Comparison of ENCODE assay signal across 15 cellular contexts in genomic region chr12:63929426-63929825, GRCh38.
DNase-seq lines count a peak whose midpoint lies in the region; ATAC-seq, FAIRE-seq and TF ChIP-seq lines count a peak whose summit lies in the region.
"Had no signal": no experiment of that assay in that cellular context is flagged by ENCODE, and none has a peak within 500 bp of the region (broad histone marks: within the 10 kb centered on the region; RNA-seq: fewer than 3 reads in every experiment).

No MANE protein-coding gene starts in this region.

- dilution Hi-C loops in IMR-90 (cut with HindIII; ENCODE audit: low sequenced_read_pairs, unreplicated experiment), result no loop called here

- peaks cover 57% of the 10 kb centered on the region for H3F3A ChIP-seq in GM23248 (ENCODE audit: insufficient read depth)

- H3K27me3 Mint-ChIP-seq in astrocyte (ENCODE audit: low read depth, unreplicated experiment), result no peaks in the 10 kb centered on the region
- peaks cover 10% of the 10 kb centered on the region for H3K27me3 Mint-ChIP-seq in activated CD8-positive, alpha-beta T cell treated with anti-CD3 and anti-CD28 coated beads for 36 hours

- no peak overlapping the region for H4K5ac ChIP-seq in IMR-90 (ENCODE audit: low read depth, low read length)

- no peaks in the 10 kb centered on the region for H3K9me3 ChIP-seq in GM23248 (ENCODE audit: low read depth)
- H3K9me3 ChIP-seq in IMR-90 (ENCODE audit: control insufficient read depth, insufficient read depth, low read length), result no peaks in the 10 kb centered on the region
- no peaks in the 10 kb centered on the region for H3K9me3 ChIP-seq in astrocyte (ENCODE audit: insufficient read depth, low read depth, low read length)
- no peaks in the 10 kb centered on the region for H3K9me3 ChIP-seq in mesenchymal stem cell (ENCODE audit: control insufficient read depth, low read length)
- H3K9me3 ChIP-seq: A549, BE2C had no signal

- H3K79me1 ChIP-seq in IMR-90 (ENCODE audit: low read depth in 1 of 2, low read length in 2 of 2) (peaks cover 27 to 66% of the 10 kb centered on the region in 2 experiments), mesenchymal stem cell (replicated peaks; ENCODE audit: low read length, poor library complexity, severe bottlenecking) (peaks cover 23% of the 10 kb centered on the region)

- BruUV-seq in IMR-90 (replicated peaks; lab: Mats Ljungman, UMichigan), result no TSS peak

- TF ChIP-seq RAD21 in IMR-90 (IDR thresholded peaks at IDR 0.05; ENCODE audit: low read length), result no peak

- H3K4me3 ChIP-seq in GM23248, result 0 out of 2 replicates have a peak overlapping the region, but pooled peaks have one; percentile 4
- no peak overlapping the region for H3K4me3 ChIP-seq in IMR-90 (ENCODE audit: insufficient read depth, low read depth, low read length)
- H3K4me3 ChIP-seq in astrocyte (ENCODE audit: insufficient read depth, low read depth, low read length), result no peak overlapping the region
- H3K4me3 ChIP-seq in mesenchymal stem cell (ENCODE audit: insufficient read depth in 1 of 2, low read depth in 1 of 2, low read length in 2 of 2), result no peak overlapping the region
- H3K4me3 ChIP-seq: A549, K562 had no signal

- peaks cover 98% of the 10 kb centered on the region for H3K79me2 ChIP-seq in GM23248 (ENCODE audit: insufficient read depth)
- H3K79me2 ChIP-seq in astrocyte (ENCODE audit: insufficient read depth, low read length), result peaks cover 63% of the 10 kb centered on the region

- peaks cover 2% of the 10 kb centered on the region for H3K36me3 Mint-ChIP-seq in astrocyte (ENCODE audit: low read depth, unreplicated experiment)
- no peaks in the 10 kb centered on the region for H3K36me3 Mint-ChIP-seq in activated CD8-positive, alpha-beta T cell treated with anti-CD3 and anti-CD28 coated beads for 36 hours (ENCODE audit: low read depth)
- H3K36me3 Mint-ChIP-seq: CD4-positive, alpha-beta memory T cell had no signal

- H3K36me3 ChIP-seq in GM23248 (ENCODE audit: low read depth), result no peaks in the 10 kb centered on the region
- H3K36me3 ChIP-seq in IMR-90 (ENCODE audit: control insufficient read depth, insufficient read depth, low read length), result peaks cover 2% of the 10 kb centered on the region; the same call in 1 of the 2 replicates
- no peaks in the 10 kb centered on the region for H3K36me3 ChIP-seq in astrocyte (ENCODE audit: insufficient read depth, low read length)
- H3K36me3 ChIP-seq in mesenchymal stem cell (ENCODE audit: control insufficient read depth in 1 of 2, insufficient read depth in 2 of 2, low read depth in 1 of 2, low read length in 2 of 2), result peaks cover 0 to 17% of the 10 kb centered on the region in 2 experiments
- H3K36me3 ChIP-seq: BE2C had no signal

- peak overlapping the region; percentile 31 for H2BK5ac ChIP-seq in IMR-90 (ENCODE audit: low read depth, low read length, poor library complexity, severe bottlenecking)
- H2BK5ac ChIP-seq in mesenchymal stem cell (ENCODE audit: low read depth, low read length, poor library complexity, severe bottlenecking), result no peak overlapping the region

- no peak overlapping the region for H2AK9ac ChIP-seq in IMR-90 (replicated peaks; ENCODE audit: low read depth, low read length, poor library complexity)

- H4K20me1 ChIP-seq in GM23248 (ENCODE audit: insufficient read depth), result no peaks in the 10 kb centered on the region
- peaks cover 19% of the 10 kb centered on the region; the same call in 1 of the 2 replicates for H4K20me1 ChIP-seq in IMR-90 (ENCODE audit: insufficient read depth, low read length)
- peaks cover 6% of the 10 kb centered on the region for H4K20me1 ChIP-seq in astrocyte (ENCODE audit: insufficient read depth, low read length)

- TF ChIP-seq CTCF in IMR-90 (conservative IDR thresholded peaks at IDR 0.05; ENCODE audit: low read depth, low read length) (no peak), astrocyte (IDR thresholded peaks at IDR 0.05; ENCODE audit: insufficient read depth, low read depth, low read length) (no peak)
- no peak for TF ChIP-seq CTCF in activated CD8-positive, alpha-beta T cell treated with anti-CD3 and anti-CD28 coated beads for 36 hours (IDR thresholded peaks at IDR 0.05)

- H2BK120ac ChIP-seq in IMR-90 (ENCODE audit: low read depth, low read length) (no peak overlapping the region), mesenchymal stem cell (ENCODE audit: low read depth, low read length) (no peak overlapping the region)

- no peak overlapping the region for H4K91ac ChIP-seq in IMR-90 (ENCODE audit: insufficient read depth, low read depth, low read length)
- H4K91ac ChIP-seq in mesenchymal stem cell (ENCODE audit: low read length), result no peak overlapping the region

- no peak overlapping the region for H4K8ac ChIP-seq in IMR-90 (ENCODE audit: low read depth in 2 of 2, low read length in 2 of 2)
- H4K8ac ChIP-seq in mesenchymal stem cell (ENCODE audit: low read length), result no peak overlapping the region

- H3K4me1 ChIP-seq in GM23248 (ENCODE audit: insufficient read depth) (peaks cover 47% of the 10 kb centered on the region), IMR-90 (ENCODE audit: control insufficient read depth, insufficient read depth, low read length) (peaks cover 12% of the 10 kb centered on the region; the same call in 1 of the 2 replicates), astrocyte (ENCODE audit: insufficient read depth, low read length) (peaks cover 15% of the 10 kb centered on the region), mesenchymal stem cell (ENCODE audit: control insufficient read depth, insufficient read depth, low read depth, low read length) (no peaks in the 10 kb centered on the region)

- peaks cover 14% of the 10 kb centered on the region for H3K4me1 Mint-ChIP-seq in astrocyte (ENCODE audit: low read depth, unreplicated experiment)
- H3K4me1 Mint-ChIP-seq in activated CD8-positive, alpha-beta T cell treated with anti-CD3 and anti-CD28 coated beads for 36 hours (ENCODE audit: low read depth), result no peaks in the 10 kb centered on the region
- H3K4me1 Mint-ChIP-seq: CD4-positive, alpha-beta memory T cell had no signal

- H3K9me2 ChIP-seq in GM23248 (ENCODE audit: insufficient read depth), result no peaks in the 10 kb centered on the region

- no peak for ATAC-seq in IMR-90 (ENCODE audit: low read depth)
- no peak for ATAC-seq in HG02623 (IDR thresholded peaks at IDR 0.05; ENCODE audit: unreplicated experiment)
- no peak for ATAC-seq in activated CD8-positive, alpha-beta T cell treated with anti-CD3 and anti-CD28 coated beads for 36 hours
- ATAC-seq: A549, K562 had no signal

- H3K4me3 Mint-ChIP-seq in astrocyte (ENCODE audit: unreplicated experiment), result no peak overlapping the region
- no peak overlapping the region for H3K4me3 Mint-ChIP-seq in activated CD8-positive, alpha-beta T cell treated with anti-CD3 and anti-CD28 coated beads for 36 hours
- H3K4me3 Mint-ChIP-seq: CD4-positive, alpha-beta memory T cell had no signal

- CTCF ChIA-PET in IMR-90 (lab: Yijun Ruan, JAX), result interaction anchor here (0.6 to 0.8 kb wide), 3 partner anchors 48 to 253 kb away, joined by 3 to 4 read pairs (median 3); no protein-coding TSS in a partner anchor
- CTCF ChIA-PET in activated CD8-positive, alpha-beta T cell treated with anti-CD3 and anti-CD28 coated beads for 36 hours (lab: Charles Lee), result no interaction called here

- intact Hi-C loops in IMR-90 (cut with micrococcal nuclease), result no loop called here
- intact Hi-C loops in activated CD8-positive, alpha-beta T cell treated with anti-CD3 and anti-CD28 coated beads for 36 hours (cut with micrococcal nuclease), result no loop called here

- peak; percentile 32 for DNase-seq in GM23248
- no peak for DNase-seq in IMR-90
- DNase-seq in astrocyte (ENCODE audit: low read depth), result no peak
- no peak for DNase-seq in mesenchymal stem cell
- no peak for DNase-seq in NCI-H526 treated with DMSO at 0.1 percent for 48 hours (lab: John Stamatoyannopoulos, UW)
- no peak for DNase-seq in activated CD8-positive, alpha-beta T cell treated with anti-CD3 and anti-CD28 coated beads for 36 hours
- DNase-seq: BE2C; CD4-positive, alpha-beta memory T cell; DMS79; GDM1 had no signal

- H3K9ac ChIP-seq in GM23248, result peak overlapping the region; percentile 65
- no peak overlapping the region for H3K9ac ChIP-seq in IMR-90 (ENCODE audit: low read depth, low read length)
- no peak overlapping the region for H3K9ac ChIP-seq in astrocyte (ENCODE audit: low read length)
- H3K9ac ChIP-seq in mesenchymal stem cell (ENCODE audit: low read length), result peak overlapping the region; percentile 35

- no peak overlapping the region for H2BK15ac ChIP-seq in IMR-90 (ENCODE audit: low read depth, low read length)
- H2BK15ac ChIP-seq in mesenchymal stem cell (ENCODE audit: low read depth, poor library complexity, severe bottlenecking), result no peak overlapping the region

- H3K4ac ChIP-seq in IMR-90 (ENCODE audit: low read depth, low read length), result no peak overlapping the region
- H3K4ac ChIP-seq in mesenchymal stem cell (ENCODE audit: low read depth in 1 of 2, low read length in 2 of 2), result no peak overlapping the region

- POLR2A ChIA-PET in IMR-90 (lab: Charles Lee; ENCODE audit: unreplicated experiment), result no interaction called here
- POLR2A ChIA-PET in activated CD8-positive, alpha-beta T cell treated with anti-CD3 and anti-CD28 coated beads for 36 hours (lab: Charles Lee), result no interaction called here

- no peaks in the 10 kb centered on the region for H3K9me3 Mint-ChIP-seq in astrocyte (ENCODE audit: unreplicated experiment)
- H3K9me3 Mint-ChIP-seq in activated CD8-positive, alpha-beta T cell treated with anti-CD3 and anti-CD28 coated beads for 36 hours, result no peaks in the 10 kb centered on the region
- H3K9me3 Mint-ChIP-seq: CD4-positive, alpha-beta memory T cell had no signal

- H2BK12ac ChIP-seq in mesenchymal stem cell (ENCODE audit: low read length in 2 of 2), result no peak overlapping the region

- H3K14ac ChIP-seq in IMR-90 (replicated peaks; ENCODE audit: low read depth, low read length), result no peak overlapping the region
- no peak overlapping the region for H3K14ac ChIP-seq in mesenchymal stem cell (ENCODE audit: low read length in 2 of 2)

- H2AK5ac ChIP-seq in IMR-90 (ENCODE audit: low read depth, low read length), result no peak overlapping the region
- H2AK5ac ChIP-seq in mesenchymal stem cell (ENCODE audit: low read length, severe bottlenecking), result no peak overlapping the region

- H3K27ac ChIP-seq in GM23248 (peak overlapping the region; percentile 84), IMR-90 (ENCODE audit: insufficient read depth, low read length) (no peak overlapping the region), astrocyte (ENCODE audit: low read depth, low read length) (no peak overlapping the region), mesenchymal stem cell (ENCODE audit: low read length, poor library complexity, severe bottlenecking) (no peak overlapping the region)
- H3K27ac ChIP-seq: C4-2B had no signal

- H2AFZ ChIP-seq in GM23248 (no peak overlapping the region), IMR-90 (replicated peaks; ENCODE audit: low read length, poor library complexity) (no peak overlapping the region), astrocyte (ENCODE audit: low read depth, low read length) (no peak overlapping the region), mesenchymal stem cell (ENCODE audit: low read depth, low read length) (no peak overlapping the region)

- peaks cover 10% of the 10 kb centered on the region for H3K9me1 ChIP-seq in IMR-90 (ENCODE audit: insufficient read depth, low read length)

- H3K18ac ChIP-seq in IMR-90 (ENCODE audit: low read depth, low read length) (peak overlapping the region; percentile 44; the same call in 1 of the 2 replicates), mesenchymal stem cell (ENCODE audit: low read depth in 1 of 2, low read length in 2 of 2) (no peak overlapping the region)

- peak overlapping the region; percentile 90 for H3K4me2 ChIP-seq in GM23248 (ENCODE audit: unreplicated experiment)
- H3K4me2 ChIP-seq in IMR-90 (ENCODE audit: low read depth, low read length), result no peak overlapping the region
- H3K4me2 ChIP-seq in astrocyte (ENCODE audit: low read length), result peak overlapping the region; percentile 10
- no peak overlapping the region for H3K4me2 ChIP-seq in mesenchymal stem cell (ENCODE audit: low read length, poor library complexity, severe bottlenecking)
- H3K4me2 ChIP-seq: A549 had no signal

- H2BK20ac ChIP-seq in IMR-90 (ENCODE audit: low read depth, low read length), result no peak overlapping the region

- H3K23ac ChIP-seq in IMR-90 (ENCODE audit: low read depth, low read length), result no peak overlapping the region
- no peak overlapping the region for H3K23ac ChIP-seq in mesenchymal stem cell (ENCODE audit: low read length in 2 of 2)

- FAIRE-seq in astrocyte (lab: Jason Lieb, UNC), result no peak
- FAIRE-seq: A549, GM12892, K562 had no signal

- H3K27me3 ChIP-seq in GM23248 (replicated peaks; ENCODE audit: insufficient read depth) (no peaks in the 10 kb centered on the region), IMR-90 (ENCODE audit: control insufficient read depth, insufficient read depth, low read length) (no peaks in the 10 kb centered on the region), astrocyte (ENCODE audit: insufficient read depth, low read length) (no peaks in the 10 kb centered on the region), mesenchymal stem cell (ENCODE audit: control insufficient read depth in 1 of 2, insufficient read depth in 1 of 2, low read length in 2 of 2) (no peaks in the 10 kb centered on the region)
- H3K27me3 ChIP-seq: BE2C had no signal

- in situ Hi-C loops in GM23248 (cut with MboI), result no loop called here
- in situ Hi-C loops in IMR-90 (cut with MboI; ENCODE audit: low sequenced_read_pairs), result no loop called here

- 37 to 41% methylated on average over 3 of the region's 3 CpGs for WGBS in GM23248 (ENCODE audit: low coverage in 1 of 2, low lambda C conversion rate in 2 of 2, missing lambda C conversion rate in 2 of 2), 2 experiments
- WGBS in IMR-90 (ENCODE audit: extremely low coverage in 2 of 2, insufficient read length in 1 of 2), 2 experiments, result no CpG with 5 or more reads among the region's 3 CpGs
- WGBS in mesenchymal stem cell, result 100% methylated on average over 1 of the region's 3 CpGs

- no peak overlapping the region for H3K27ac Mint-ChIP-seq in astrocyte (ENCODE audit: unreplicated experiment)
- no peak overlapping the region for H3K27ac Mint-ChIP-seq in activated CD8-positive, alpha-beta T cell treated with anti-CD3 and anti-CD28 coated beads for 36 hours
- H3K27ac Mint-ChIP-seq: CD4-positive, alpha-beta memory T cell had no signal

- no peak overlapping the region for H3K56ac ChIP-seq in IMR-90 (ENCODE audit: extremely low read depth, insufficient read depth, low read length)

- no peak for TF ChIP-seq POLR2A in IMR-90 (IDR thresholded peaks at IDR 0.05; ENCODE audit: low read depth, low read length)

Comparison
In these comparisons a context has a peak if more than half of its experiments do, and no peak if none do; other contexts are left out.
1. H3K4me2 ChIP-seq: peak in GM23248 (single experiment) and astrocyte (single experiment); none in IMR-90 (single experiment) and mesenchymal stem cell (single experiment).
2. H3K9ac ChIP-seq: peak in GM23248 (single experiment) and mesenchymal stem cell (single experiment); none in IMR-90 (single experiment) and astrocyte (single experiment).